ENCODE assay signal across 8 cellular contexts in genomic region chrX:81202413-81202794, GRCh38. TPM values are rescaled to one million over a fixed set of nuclear protein-coding genes. Genes with fewer than 3 reads are reported as not detected.
DNase-seq lines count a peak whose midpoint lies in the region; ATAC-seq, FAIRE-seq and TF ChIP-seq lines count a peak whose summit lies in the region.

No MANE protein-coding gene starts in this region.

- H3K9ac ChIP-seq in HUES64 (ENCODE audit: low read depth, low read length) (peak overlapping the region; percentile 96), keratinocyte (ENCODE audit: control insufficient read depth, extremely low read depth, insufficient read depth, low read length) (peak overlapping the region; percentile 75), stomach smooth muscle (ENCODE audit: low read length in 2 of 2) (peak overlapping the region; percentile 81 to 85)

- H3K4me3 ChIP-seq in BJ (ENCODE audit: low read depth, low read length) (peak overlapping the region; percentile 66), HUES64 (ENCODE audit: low read length) (peak overlapping the region; percentile 100), keratinocyte (ENCODE audit: control insufficient read depth in 2 of 3, extremely low read depth in 1 of 3, insufficient read depth in 2 of 3, low read depth in 1 of 3, low read length in 3 of 3) (peak overlapping the region; percentile 47 to 86 (median 77)), stomach smooth muscle (ENCODE audit: low read length in 2 of 2) (peak overlapping the region; percentile 77 to 93)

- CTCF ChIA-PET in BJ (lab: Yijun Ruan, JAX): interaction anchor here (0.6 to 1.5 kb wide), 3 partner anchors 10 to 17 kb away, joined by 3 to 5 read pairs (median 3); no protein-coding TSS in a partner anchor

- ATAC-seq in HG02642 (IDR thresholded peaks at IDR 0.05; ENCODE audit: poor library complexity, unreplicated experiment): no peak

- H3K4me2 ChIP-seq in keratinocyte (ENCODE audit: control insufficient read depth, extremely low read depth, insufficient read depth, low read depth, low read length): peak overlapping the region; percentile 88

- no peak for FAIRE-seq in keratinocyte (lab: Jason Lieb, UNC)

- H3K27ac ChIP-seq in HUES64 (ENCODE audit: low read depth, low read length): peak overlapping the region; percentile 53; the same call in 1 of the 2 replicates
- peak overlapping the region; percentile 69 for H3K27ac ChIP-seq in keratinocyte (ENCODE audit: control insufficient read depth, insufficient read depth, low read length)
- H3K27ac ChIP-seq in stomach smooth muscle (ENCODE audit: low read length): peak overlapping the region; percentile 79

- H3K27me3 ChIP-seq in BJ (ENCODE audit: control insufficient read depth, insufficient read depth, low read length): no peaks in the 10 kb centered on the region
- no peaks in the 10 kb centered on the region for H3K27me3 ChIP-seq in HUES64 (ENCODE audit: insufficient read depth, low read length)
- no peaks in the 10 kb centered on the region for H3K27me3 ChIP-seq in keratinocyte (ENCODE audit: control insufficient read depth, extremely low read depth, insufficient read depth, low read length)
- H3K27me3 ChIP-seq in stomach smooth muscle (ENCODE audit: control insufficient read depth in 1 of 2, insufficient read depth in 2 of 2, low read length in 2 of 2): no peaks in the 10 kb centered on the region

- H3K9me1 ChIP-seq in keratinocyte (ENCODE audit: control insufficient read depth, extremely low read depth, insufficient read depth, low read length): no peaks in the 10 kb centered on the region

- POLR2A ChIA-PET in BJ (lab: Charles Lee): no interaction called here

- peaks cover 7% of the 10 kb centered on the region for H3K79me2 ChIP-seq in keratinocyte (ENCODE audit: control insufficient read depth, insufficient read depth, low read length)

- TF ChIP-seq CTCF in BJ (IDR thresholded peaks at IDR 0.05; ENCODE audit: insufficient read depth, low read depth, low read length) (no peak), keratinocyte (optimal IDR thresholded peaks at IDR 0.05 in 1 of 3, IDR thresholded peaks at IDR 0.05 in 1 of 3, conservative IDR thresholded peaks at IDR 0.05 in 1 of 3; ENCODE audit: extremely low read depth in 1 of 3, insufficient read depth in 2 of 3, low read length in 3 of 3) (no peak)

- H3K9me3 ChIP-seq in HUES64 (ENCODE audit: insufficient read depth, low read depth, low read length) (no peaks in the 10 kb centered on the region), keratinocyte (ENCODE audit: control insufficient read depth, low read depth, low read length) (no peaks in the 10 kb centered on the region), stomach smooth muscle (ENCODE audit: control insufficient read depth in 2 of 2, low read length in 2 of 2) (no peaks in the 10 kb centered on the region)

- H3K4me1 ChIP-seq in HUES64 (ENCODE audit: insufficient read depth, low read length) (0 out of 2 replicates have a peak, but pooled peaks cover 3% of the 10 kb centered on the region), keratinocyte (ENCODE audit: control insufficient read depth, extremely low read depth, insufficient read depth, low read length) (peaks cover 4% of the 10 kb centered on the region), stomach smooth muscle (ENCODE audit: control insufficient read depth, insufficient read depth, low read length) (no peaks in the 10 kb centered on the region)

- 2% methylated on average over 8 of the region's 8 CpGs for WGBS in HUES64

- peak overlapping the region; percentile 88 for H2AFZ ChIP-seq in keratinocyte (ENCODE audit: control insufficient read depth, low read length)

- H3K36me3 ChIP-seq in BJ (ENCODE audit: control insufficient read depth, insufficient read depth, low read length) (no peaks in the 10 kb centered on the region), HUES64 (ENCODE audit: insufficient read depth, low read length) (no peaks in the 10 kb centered on the region), keratinocyte (ENCODE audit: control insufficient read depth in 2 of 2, extremely low read depth in 1 of 2, insufficient read depth in 2 of 2, low read length in 2 of 2) (no peaks in the 10 kb centered on the region), stomach smooth muscle (ENCODE audit: control insufficient read depth in 2 of 2, insufficient read depth in 2 of 2, low read length in 2 of 2) (no peaks in the 10 kb centered on the region)

- dilution Hi-C loops in keratinocyte (cut with MboI; ENCODE audit: extremely low pct_ligation_motif_present, low sequenced_read_pairs): no loop called here

- no peaks in the 10 kb centered on the region for H4K20me1 ChIP-seq in keratinocyte (ENCODE audit: control insufficient read depth, extremely low read depth, insufficient read depth, low read length)

- DNase-seq in BJ (ENCODE audit: low read depth): no peak
- DNase-seq in astrocyte of the hippocampus (ENCODE audit: low read depth, low spot score): peak; percentile 17
- DNase-seq in keratinocyte (ENCODE audit: low read depth, low spot score): no peak
- no peak for DNase-seq in COLO829 (ENCODE audit: low spot score)
- DNase-seq in SK-N-DZ (ENCODE audit: low spot score): no peak

RNA-seq across cellular contexts. Expression of gene SH3BGRL, which starts 0.5 kb away (rescaled TPM):
- polyA plus RNA-seq in BJ (2011; rRNA removed) (85.2 and 150 TPM in 2 replicates), keratinocyte (72.5 to 92.0 TPM (median 82.4 TPM) in 3 replicates)
- 17.2 and 23.6 TPM in 2 replicates for polyA minus RNA-seq in BJ (2011; rRNA and poly(A)+ RNA removed)
- 46.7 TPM for polyA plus RNA-seq in HUES64 (2013, experiment 1 of 2)
- 56.4 TPM for polyA plus RNA-seq in HUES64 (2013, experiment 2 of 2)
- polyA plus RNA-seq in keratinocyte (2011; ENCODE audit: low read depth): 12.4 TPM
- 113 and 204 TPM in 2 replicates for polyA plus RNA-seq in keratinocyte (2011; cell fraction: cytosol; rRNA removed)
- polyA plus RNA-seq in keratinocyte (2011; cell fraction: nucleus; rRNA removed): 50.8 and 57.0 TPM in 2 replicates
- polyA plus RNA-seq in keratinocyte (2012; ENCODE audit: low replicate concordance): 26.4 and 50.7 TPM in 2 replicates
- 8.6 to 39.6 TPM (median 35.5 TPM) in 3 replicates for polyA minus RNA-seq in keratinocyte
- polyA minus RNA-seq in keratinocyte (2011; cell fraction: cytosol; rRNA and poly(A)+ RNA removed): 35.5 TPM
- 11.3 and 27.0 TPM in 2 replicates for polyA minus RNA-seq in keratinocyte (2011; cell fraction: nucleus; rRNA and poly(A)+ RNA removed)
- 22.1 and 27.0 TPM in 2 replicates for polyA plus RNA-seq in SK-N-DZ (2014; cell fraction: cytosol; rRNA removed)
- polyA plus RNA-seq in SK-N-DZ (2014; cell fraction: nucleus; rRNA removed): 6.7 and 11.8 TPM in 2 replicates

RNA-seq across cellular contexts. Expression of gene HMGN5, which starts 0.7 kb away (rescaled TPM):
- polyA plus RNA-seq in BJ (2011; rRNA removed): 1.0 and 2.1 TPM in 2 replicates
- polyA minus RNA-seq in BJ (2011; rRNA and poly(A)+ RNA removed): 0.52 TPM in 1 of 2 replicates, not detected in the other
- polyA plus RNA-seq in HUES64 (2013, experiment 1 of 2): 19.3 TPM
- 29.9 TPM for polyA plus RNA-seq in HUES64 (2013, experiment 2 of 2)
- polyA plus RNA-seq in keratinocyte: 1.7 to 2.2 TPM (median 1.9 TPM) in 3 replicates
- polyA plus RNA-seq in keratinocyte (2011; ENCODE audit: low read depth): 2.0 TPM
- polyA plus RNA-seq in keratinocyte (2011; cell fraction: cytosol; rRNA removed): 1.6 and 2.9 TPM in 2 replicates
- 2.1 and 2.3 TPM in 2 replicates for polyA plus RNA-seq in keratinocyte (2011; cell fraction: nucleus; rRNA removed)
- 1.3 and 2.9 TPM in 2 replicates for polyA plus RNA-seq in keratinocyte (2012; ENCODE audit: low replicate concordance)
- polyA minus RNA-seq in keratinocyte: 0.46 to 2.5 TPM in 2 of 3 replicates, not detected in the other
- polyA minus RNA-seq in keratinocyte (2011; cell fraction: cytosol; rRNA and poly(A)+ RNA removed): not detected
- 3.2 TPM in 1 of 2 replicates, not detected in the other for polyA minus RNA-seq in keratinocyte (2011; cell fraction: nucleus; rRNA and poly(A)+ RNA removed)
- 0.60 and 1.8 TPM in 2 replicates for polyA plus RNA-seq in SK-N-DZ (2014; cell fraction: cytosol; rRNA removed)
- polyA plus RNA-seq in SK-N-DZ (2014; cell fraction: nucleus; rRNA removed): 1.4 and 5.4 TPM in 2 replicates
